Comparison of ENCODE assay signal across 26 cellular contexts in the genomic region with DNA sequence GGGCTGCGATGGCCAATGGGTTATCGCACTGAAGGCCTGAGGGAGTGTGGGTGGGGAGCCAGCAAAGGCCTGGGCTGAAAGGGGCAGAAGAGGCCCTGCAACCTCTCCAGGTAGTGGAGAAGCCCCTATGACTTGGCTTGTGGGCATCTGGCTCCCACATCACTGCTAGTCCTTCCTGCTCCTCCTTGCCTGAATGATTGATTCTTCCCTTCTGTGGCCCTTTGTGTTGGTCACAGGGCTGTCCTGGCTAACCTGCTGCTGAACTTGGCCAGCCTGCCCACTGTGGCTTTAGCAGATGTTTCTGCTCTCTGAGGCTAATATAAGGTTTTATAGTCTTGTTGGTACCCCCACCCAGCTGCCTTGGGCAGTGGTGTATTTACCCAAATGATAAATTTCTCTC.
"Had no signal": no experiment of that assay in that cellular context is flagged by ENCODE, and none has a peak within 500 bp of the region (broad histone marks: within the 10 kb centered on the region; RNA-seq: fewer than 3 reads in every experiment).

No MANE protein-coding gene starts in this region.

- H3K4me3 ChIP-seq: hepatocyte, left lung, lower lobe of right lung, neural progenitor cell, ovary, right atrium auricular region, right lobe of liver, smooth muscle cell, tibial nerve, uterus had no signal

- DNase-seq: kidney glomerular epithelial cell; left cardiac atrium; left lung; lower lobe of right lung; mammary epithelial cell; mesendoderm; naive B cell; natural killer cell; nephron progenitor cell; occipital lobe; ovary; right lobe of liver; stimulated activated CD4-positive, alpha-beta T cell treated with anti-CD3 and anti-CD28 coated beads, Interleukin-1b, Interleukin-23, amount 100 ng/mL, for 48 hours; stimulated activated CD4-positive, alpha-beta T cell treated with anti-CD3 and anti-CD28 coated beads, Interleukin-2, amount 100 ng/mL, for 48 hours; stimulated activated CD4-positive, alpha-beta T cell treated with anti-CD3 and anti-CD28 coated beads, Interleukin-4, amount 100 ng/mL, for 4 hours; stimulated activated CD8-positive, alpha-beta memory T cell treated with anti-CD3 and anti-CD28 coated beads, Interleukin-4, amount 100 ng/mL, for 48 hours; stimulated activated naive CD4-positive, alpha-beta T cell treated with Interleukin-2 at 50 U/mL for 16 hours; stimulated activated naive CD8-positive, alpha-beta T cell treated with anti-CD3 and anti-CD28 coated beads, Interleukin-15, amount 100 ng/mL, for 72 hours; substantia nigra; uterus had no signal

- H3K27ac ChIP-seq: hepatocyte, left lung, lower lobe of right lung, neural progenitor cell, neutrophil, right atrium auricular region, right lobe of liver, tibial nerve, uterus had no signal
